In genomic region chr20:36237477-36237876, GRCh38 we compare ENCODE assay signal across 8 cellular contexts. TPM values are rescaled to one million over a fixed set of nuclear protein-coding genes. Genes with fewer than 3 reads are reported as not detected.
DNase-seq lines count a peak whose midpoint lies in the region; ATAC-seq, FAIRE-seq and TF ChIP-seq lines count a peak whose summit lies in the region.

No MANE protein-coding gene starts in this region.

- peak overlapping the region; percentile 80 for H3K4me3 ChIP-seq in AG09309 (ENCODE audit: control insufficient read depth, low read depth, low read length)
- peak overlapping the region; percentile 74 for H3K4me3 ChIP-seq in bronchial epithelial cell (ENCODE audit: low read depth, low read length)
- peak overlapping the region; percentile 78 to 95 for H3K4me3 ChIP-seq in muscle layer of duodenum (ENCODE audit: low read depth in 1 of 2, low read length in 2 of 2)

- H3K9me3 Mint-ChIP-seq in IgD-negative memory B cell: no peaks in the 10 kb centered on the region

- FAIRE-seq in bronchial epithelial cell (lab: Jason Lieb, UNC): no peak

- ATAC-seq in HG02571 (IDR thresholded peaks at IDR 0.05; ENCODE audit: unreplicated experiment) (no peak), GM18868 (IDR thresholded peaks at IDR 0.05; ENCODE audit: unreplicated experiment) (no peak)

- peak overlapping the region; percentile 56 for H3K27ac ChIP-seq in muscle layer of duodenum (ENCODE audit: low read length)

- peak overlapping the region in 2 of 3 donors; percentile 1 to 65 for H3K27ac Mint-ChIP-seq in IgD-negative memory B cell

- H3K9me3 ChIP-seq in muscle layer of duodenum (ENCODE audit: control insufficient read depth in 1 of 2, low read length in 2 of 2): no peaks in the 10 kb centered on the region

- H3K27me3 ChIP-seq in bronchial epithelial cell (ENCODE audit: control insufficient read depth, insufficient read depth, low read length) (no peaks in the 10 kb centered on the region), muscle layer of duodenum (ENCODE audit: low read depth, low read length) (no peaks in the 10 kb centered on the region)

- TF ChIP-seq CTCF in AG09309 (IDR thresholded peaks at IDR 0.05; ENCODE audit: control insufficient read depth, insufficient read depth, low read depth, low read length, missing control alignments): no peak
- TF ChIP-seq CTCF in bronchial epithelial cell (IDR thresholded peaks at IDR 0.05; ENCODE audit: insufficient read depth, low read length, severe bottlenecking): no peak

- H3K36me3 ChIP-seq in bronchial epithelial cell (ENCODE audit: control insufficient read depth, insufficient read depth, low read length) (peaks cover 10% of the 10 kb centered on the region), muscle layer of duodenum (ENCODE audit: control insufficient read depth in 1 of 2, insufficient read depth in 2 of 2, low read length in 2 of 2) (peaks cover 17 to 21% of the 10 kb centered on the region in 2 donors)

- H3K36me3 Mint-ChIP-seq in IgD-negative memory B cell: peaks cover 2% of the 10 kb centered on the region

- H3K27me3 Mint-ChIP-seq in IgD-negative memory B cell: no peaks in the 10 kb centered on the region

- no peak for DNase-seq in AG09309 (ENCODE audit: low read depth)
- no peak for DNase-seq in bronchial epithelial cell (ENCODE audit: low read depth)
- no peak for DNase-seq in stimulated activated CD4-positive, alpha-beta T cell treated with anti-CD3 and anti-CD28 coated beads, Interleukin-4, amount 100 ng/mL, for 24 hours
- DNase-seq in stimulated activated CD4-positive, alpha-beta T cell treated with anti-CD3 and anti-CD28 coated beads, Interleukin-15, amount 100 ng/mL, for 24 hours: no peak

- peaks cover 6 to 19% of the 10 kb centered on the region in 2 donors for H3K4me1 ChIP-seq in muscle layer of duodenum (ENCODE audit: control insufficient read depth in 1 of 2, insufficient read depth in 2 of 2, low read length in 2 of 2)

- peak overlapping the region; percentile 91 to 98 (median 98) for H3K4me3 Mint-ChIP-seq in IgD-negative memory B cell

- H3K4me1 Mint-ChIP-seq in IgD-negative memory B cell: peaks cover 22 to 29% (median 29%) of the 10 kb centered on the region in 3 donors

RNA-seq across cellular contexts. Expression of gene AAR2, which starts 1.2 kb away (rescaled TPM):
- polyA plus RNA-seq in IgD-negative memory B cell: 30.8 TPM
- total RNA-seq in bronchial epithelial cell: 13.7 and 16.5 TPM in 2 replicates
